In genomic region chr13:48194392-48194754, GRCh38 we compare ENCODE assay signal across 10 cellular contexts. TPM values are rescaled to one million over a fixed set of nuclear protein-coding genes. Genes with fewer than 3 reads are reported as not detected.
DNase-seq lines count a peak whose midpoint lies in the region; ATAC-seq and TF ChIP-seq lines count a peak whose summit lies in the region.
"Had no signal": no experiment of that assay in that cellular context is flagged by ENCODE, and none has a peak within 500 bp of the region (broad histone marks: within the 10 kb centered on the region; RNA-seq: fewer than 3 reads in every experiment).

No MANE protein-coding gene starts in this region.

- H3K4me3 Mint-ChIP-seq in activated naive CD8-positive, alpha-beta T cell treated with anti-CD3 and anti-CD28 coated beads for 36 hours: no peak overlapping the region
- no peak overlapping the region for H3K4me3 Mint-ChIP-seq in nephron progenitor cell

- H3K4me3 ChIP-seq in right atrium auricular region (no peak overlapping the region), upper lobe of right lung (no peak overlapping the region)
- H3K4me3 ChIP-seq: esophagus squamous epithelium had no signal

- no peaks in the 10 kb centered on the region for H3K4me1 ChIP-seq in right atrium auricular region
- H3K4me1 ChIP-seq in upper lobe of right lung: no peaks in the 10 kb centered on the region

- H3K27me3 ChIP-seq in right atrium auricular region (no peaks in the 10 kb centered on the region), upper lobe of right lung (no peaks in the 10 kb centered on the region)
- H3K27me3 ChIP-seq: esophagus squamous epithelium had no signal

- DNase-seq in Right ventricle myocardium superior: no peak
- DNase-seq in right atrium auricular region (ENCODE audit: low spot score): no peak
- no peak for DNase-seq in activated naive CD8-positive, alpha-beta T cell treated with anti-CD3 and anti-CD28 coated beads for 36 hours
- no peak for DNase-seq in upper lobe of right lung
- no peak for DNase-seq in nephron progenitor cell
- no peak for DNase-seq in NCI-H2227 (lab: John Stamatoyannopoulos, UW; ENCODE audit: unreplicated experiment)
- DNase-seq: esophagus squamous epithelium, SHP77 had no signal

- H3K9me3 Mint-ChIP-seq in activated naive CD8-positive, alpha-beta T cell treated with anti-CD3 and anti-CD28 coated beads for 36 hours: peaks cover 1% of the 10 kb centered on the region
- H3K9me3 Mint-ChIP-seq in nephron progenitor cell: no peaks in the 10 kb centered on the region

- H3K27me3 Mint-ChIP-seq in activated naive CD8-positive, alpha-beta T cell treated with anti-CD3 and anti-CD28 coated beads for 36 hours: no peaks in the 10 kb centered on the region
- no peaks in the 10 kb centered on the region for H3K27me3 Mint-ChIP-seq in nephron progenitor cell (ENCODE audit: low read depth, poor library complexity)

- H3K4me1 Mint-ChIP-seq in activated naive CD8-positive, alpha-beta T cell treated with anti-CD3 and anti-CD28 coated beads for 36 hours: peaks cover 29% of the 10 kb centered on the region
- no peaks in the 10 kb centered on the region for H3K4me1 Mint-ChIP-seq in nephron progenitor cell

- ATAC-seq in Right ventricle myocardium superior (ENCODE audit: poor library complexity): peak; percentile 56
- peak; percentile 76 for ATAC-seq in HG03135 (IDR thresholded peaks at IDR 0.05; ENCODE audit: unreplicated experiment)
- peak; percentile 87 for ATAC-seq in upper lobe of right lung
- ATAC-seq in HG03045 (IDR thresholded peaks at IDR 0.05; ENCODE audit: unreplicated experiment): no peak

- H3K27ac Mint-ChIP-seq in activated naive CD8-positive, alpha-beta T cell treated with anti-CD3 and anti-CD28 coated beads for 36 hours: peak overlapping the region; percentile 3
- H3K27ac Mint-ChIP-seq in nephron progenitor cell: no peak overlapping the region

- H3K36me3 Mint-ChIP-seq in activated naive CD8-positive, alpha-beta T cell treated with anti-CD3 and anti-CD28 coated beads for 36 hours: no peaks in the 10 kb centered on the region
- H3K36me3 Mint-ChIP-seq in nephron progenitor cell (ENCODE audit: low read depth): no peaks in the 10 kb centered on the region

- H3K9me3 ChIP-seq in right atrium auricular region (no peaks in the 10 kb centered on the region), upper lobe of right lung (no peaks in the 10 kb centered on the region)
- H3K9me3 ChIP-seq: esophagus squamous epithelium had no signal

- intact Hi-C loops in Right ventricle myocardium superior (cut with DNase I) (no loop called here), upper lobe of right lung (cut with DNase I) (no loop called here)

- TF ChIP-seq CTCF in right atrium auricular region (IDR thresholded peaks at IDR 0.05) (no peak), upper lobe of right lung (IDR thresholded peaks at IDR 0.05) (no peak), nephron progenitor cell (IDR thresholded peaks at IDR 0.05) (no peak)

- H3K27ac ChIP-seq in right atrium auricular region (no peak overlapping the region), upper lobe of right lung (no peak overlapping the region)
- H3K27ac ChIP-seq: esophagus squamous epithelium had no signal

- H3K36me3 ChIP-seq in right atrium auricular region (no peaks in the 10 kb centered on the region), upper lobe of right lung (no peaks in the 10 kb centered on the region)
- H3K36me3 ChIP-seq: esophagus squamous epithelium had no signal

RNA-seq across cellular contexts. Expression of gene ITM2B, which starts 38.6 kb away (rescaled TPM):
- 516 TPM for total RNA-seq in Right ventricle myocardium superior
- total RNA-seq in right atrium auricular region: 100 to 1,000 TPM; 495 to 570 TPM
- total RNA-seq in activated naive CD8-positive, alpha-beta T cell treated with anti-CD3 and anti-CD28 coated beads for 36 hours: 10 to 100 TPM; 90.7 to 95.9 TPM
- total RNA-seq in upper lobe of right lung: 802 TPM
